Comparison of ENCODE assay signal across 9 cellular contexts in genomic region chr6:1388927-1389790, GRCh38. TPM values are rescaled to one million over a fixed set of nuclear protein-coding genes. Genes with fewer than 3 reads are reported as not detected.
DNase-seq lines count a peak whose midpoint lies in the region; ATAC-seq, FAIRE-seq and TF ChIP-seq lines count a peak whose summit lies in the region.
"Had no signal": no experiment of that assay in that cellular context is flagged by ENCODE, and none has a peak within 500 bp of the region (broad histone marks: within the 10 kb centered on the region; RNA-seq: fewer than 3 reads in every experiment).

TSS of gene FOXF2 (plus strand) at chr6:1389576. CDS start at chr6:1389948, 372 bp downstream.

- no peak within 1 kb of the TSS for H3K4ac ChIP-seq in mesenchymal stem cell (ENCODE audit: low read depth in 1 of 2, low read length in 2 of 2)

- no peaks in the 10 kb centered on the region for H3K79me1 ChIP-seq in mesenchymal stem cell (replicated peaks; ENCODE audit: low read length, poor library complexity, severe bottlenecking)

- H3K9ac ChIP-seq in mammary epithelial cell (ENCODE audit: insufficient read depth, low read length) (no peak within 1 kb of the TSS), mesenchymal stem cell (ENCODE audit: low read length) (peak within 1 kb of the TSS; percentile 72)

- TF ChIP-seq CTCF in mammary epithelial cell (conservative IDR thresholded peaks at IDR 0.05 in 1 of 2, IDR thresholded peaks at IDR 0.05 in 1 of 2; ENCODE audit: extremely low read depth in 1 of 2, insufficient read depth in 1 of 2, low read depth in 1 of 2, low read length in 2 of 2), result no peak

- H3K9me3 ChIP-seq in mammary epithelial cell (replicated peaks; ENCODE audit: insufficient read depth, low read length), result no peaks in the 10 kb centered on the region
- no peaks in the 10 kb centered on the region for H3K9me3 ChIP-seq in mesenchymal stem cell (ENCODE audit: control insufficient read depth, low read length)

- H3K79me2 ChIP-seq in mammary epithelial cell (ENCODE audit: insufficient read depth, low read length), result no peaks in the 10 kb centered on the region

- CTCF ChIA-PET in mammary epithelial cell (lab: Charles Lee; ENCODE audit: low non-redundant PET), result no interaction called here

- intact Hi-C loops in Right ventricle myocardium inferior (cut with DNase I), result loop anchor here (10.0 kb wide), 3 partner anchors 474 to 764 kb away; no protein-coding TSS in a partner anchor
- intact Hi-C loops in cardiac septum (cut with DNase I), result no loop called here
- intact Hi-C loops in mammary epithelial cell (cut with micrococcal nuclease), result no loop called here

- no peak within 1 kb of the TSS for H2AK5ac ChIP-seq in mesenchymal stem cell (ENCODE audit: low read length, severe bottlenecking)

- H3K27ac ChIP-seq in mammary epithelial cell (ENCODE audit: insufficient read depth, low read depth, low read length) (no peak within 1 kb of the TSS), mesenchymal stem cell (ENCODE audit: low read length, poor library complexity, severe bottlenecking) (no peak within 1 kb of the TSS)

- in situ Hi-C loops in mammary epithelial cell (cut with MboI; ENCODE audit: low sequenced_read_pairs in 2 of 2), result loop anchor here in 1 of 2 donors (25.0 kb wide), 1 partner anchor 802 kb away; no protein-coding TSS in a partner anchor

- H3K4me1 ChIP-seq in mammary epithelial cell (ENCODE audit: insufficient read depth, low read length) (peaks cover 13% of the 10 kb centered on the region), mesenchymal stem cell (ENCODE audit: control insufficient read depth, insufficient read depth, low read depth, low read length) (peaks cover 45% of the 10 kb centered on the region)

- DNase-seq in Right ventricle myocardium inferior (ENCODE audit: missing footprints), result no peak
- DNase-seq in cardiac septum (ENCODE audit: low spot score), result no peak
- no peak for DNase-seq in mammary epithelial cell
- no peak for DNase-seq in mesenchymal stem cell
- DNase-seq in urothelium cell line (ENCODE audit: low spot score), result peak; percentile 74
- DNase-seq in cerebellar cortex (ENCODE audit: low spot score), result no peak
- DNase-seq: activated CD4-positive, alpha-beta T cell treated with anti-CD3 and anti-CD28 coated beads for 4 hours had no signal

- H3K27me3 ChIP-seq in mammary epithelial cell (ENCODE audit: insufficient read depth, low read length), result peaks cover 68% of the 10 kb centered on the region
- peaks cover 23 to 91% of the 10 kb centered on the region in 2 experiments for H3K27me3 ChIP-seq in mesenchymal stem cell (ENCODE audit: control insufficient read depth in 1 of 2, insufficient read depth in 1 of 2, low read length in 2 of 2)

- dilution Hi-C loops in mammary epithelial cell (cut with HindIII; ENCODE audit: low sequenced_read_pairs), result no loop called here

- WGBS in mammary epithelial cell (ENCODE audit: low coverage, missing lambda C conversion rate), result 13% methylated on average over 8 of the region's 84 CpGs
- WGBS in mesenchymal stem cell, result under 1% methylated on average over 30 of the region's 84 CpGs

- H3K14ac ChIP-seq in mesenchymal stem cell (ENCODE audit: low read length in 2 of 2), result no peak within 1 kb of the TSS

- no peak within 1 kb of the TSS for H2BK12ac ChIP-seq in mesenchymal stem cell (ENCODE audit: low read length in 2 of 2)

- peak within 1 kb of the TSS; percentile 52 for H2BK15ac ChIP-seq in mesenchymal stem cell (ENCODE audit: low read depth, poor library complexity, severe bottlenecking)

- no peak within 1 kb of the TSS for H4K8ac ChIP-seq in mesenchymal stem cell (ENCODE audit: low read length)

- H3K36me3 ChIP-seq in mammary epithelial cell (ENCODE audit: insufficient read depth, low read length) (no peaks in the 10 kb centered on the region), mesenchymal stem cell (ENCODE audit: control insufficient read depth in 1 of 2, insufficient read depth in 2 of 2, low read depth in 1 of 2, low read length in 2 of 2) (peaks cover 0 to 2% of the 10 kb centered on the region in 2 experiments)

- H3K4me3 ChIP-seq in mammary epithelial cell (replicated peaks in 1 of 3; ENCODE audit: insufficient read depth in 1 of 3, low read depth in 2 of 3, low read length in 3 of 3), result peak within 1 kb of the TSS in 2 of 3 experiments; percentile 26 to 29
- peak within 1 kb of the TSS in 1 of 2 experiments; percentile 90 for H3K4me3 ChIP-seq in mesenchymal stem cell (ENCODE audit: insufficient read depth in 1 of 2, low read depth in 1 of 2, low read length in 2 of 2)

- H2AFZ ChIP-seq in mammary epithelial cell (ENCODE audit: low read depth, low read length) (peak within 1 kb of the TSS; percentile 84), mesenchymal stem cell (ENCODE audit: low read depth, low read length) (peak within 1 kb of the TSS; percentile 61)

- H2BK5ac ChIP-seq in mesenchymal stem cell (ENCODE audit: low read depth, low read length, poor library complexity, severe bottlenecking), result no peak within 1 kb of the TSS

- ATAC-seq in Right ventricle myocardium inferior (peak; percentile 47), HG03095 (IDR thresholded peaks at IDR 0.05; ENCODE audit: unreplicated experiment) (no peak), HG02571 (IDR thresholded peaks at IDR 0.05; ENCODE audit: unreplicated experiment) (no peak)

- H3K18ac ChIP-seq in mesenchymal stem cell (ENCODE audit: low read depth in 1 of 2, low read length in 2 of 2), result peak within 1 kb of the TSS in 1 of 2 experiments; percentile 38

- FAIRE-seq in urothelium cell line (lab: Jason Lieb, UNC), result no peak

- peaks cover 3% of the 10 kb centered on the region for H4K20me1 ChIP-seq in mammary epithelial cell (ENCODE audit: insufficient read depth, low read length)

- no peak within 1 kb of the TSS for H2BK120ac ChIP-seq in mesenchymal stem cell (ENCODE audit: low read depth, low read length)

- no TSS peak for BruUV-seq in mammary epithelial cell (replicated peaks; lab: Mats Ljungman, UMichigan)

- H3K23ac ChIP-seq in mesenchymal stem cell (ENCODE audit: low read length in 2 of 2), result no peak within 1 kb of the TSS

- H3K4me2 ChIP-seq in mammary epithelial cell (ENCODE audit: insufficient read depth, low read depth, low read length), result peak within 1 kb of the TSS; percentile 75
- H3K4me2 ChIP-seq in mesenchymal stem cell (ENCODE audit: low read length, poor library complexity, severe bottlenecking), result peak within 1 kb of the TSS; percentile 82

- no peak within 1 kb of the TSS for H4K91ac ChIP-seq in mesenchymal stem cell (ENCODE audit: low read length)

RNA-seq across cellular contexts. Expression of gene FOXF2, which starts in this region (rescaled TPM):
- total RNA-seq in Right ventricle myocardium inferior (0.24 TPM), cardiac septum (0.43 TPM), mammary epithelial cell (not detected)
- 0.15 TPM for polyA plus RNA-seq in mammary epithelial cell
- polyA minus RNA-seq in mammary epithelial cell, result not detected
- polyA plus RNA-seq in mesenchymal stem cell (2013, experiment 1 of 2), result 0.50 TPM
- polyA plus RNA-seq in mesenchymal stem cell (2013, experiment 2 of 2), result 0.33 TPM

Comparison
In these comparisons a context has a peak if more than half of its experiments do, and no peak if none do; other contexts are left out.
1. Peak in ATAC-seq in Right ventricle myocardium inferior; RNA of the gene not detected or under 1 TPM.